ENCODE assay signal across 8 cellular contexts in the genomic region with DNA sequence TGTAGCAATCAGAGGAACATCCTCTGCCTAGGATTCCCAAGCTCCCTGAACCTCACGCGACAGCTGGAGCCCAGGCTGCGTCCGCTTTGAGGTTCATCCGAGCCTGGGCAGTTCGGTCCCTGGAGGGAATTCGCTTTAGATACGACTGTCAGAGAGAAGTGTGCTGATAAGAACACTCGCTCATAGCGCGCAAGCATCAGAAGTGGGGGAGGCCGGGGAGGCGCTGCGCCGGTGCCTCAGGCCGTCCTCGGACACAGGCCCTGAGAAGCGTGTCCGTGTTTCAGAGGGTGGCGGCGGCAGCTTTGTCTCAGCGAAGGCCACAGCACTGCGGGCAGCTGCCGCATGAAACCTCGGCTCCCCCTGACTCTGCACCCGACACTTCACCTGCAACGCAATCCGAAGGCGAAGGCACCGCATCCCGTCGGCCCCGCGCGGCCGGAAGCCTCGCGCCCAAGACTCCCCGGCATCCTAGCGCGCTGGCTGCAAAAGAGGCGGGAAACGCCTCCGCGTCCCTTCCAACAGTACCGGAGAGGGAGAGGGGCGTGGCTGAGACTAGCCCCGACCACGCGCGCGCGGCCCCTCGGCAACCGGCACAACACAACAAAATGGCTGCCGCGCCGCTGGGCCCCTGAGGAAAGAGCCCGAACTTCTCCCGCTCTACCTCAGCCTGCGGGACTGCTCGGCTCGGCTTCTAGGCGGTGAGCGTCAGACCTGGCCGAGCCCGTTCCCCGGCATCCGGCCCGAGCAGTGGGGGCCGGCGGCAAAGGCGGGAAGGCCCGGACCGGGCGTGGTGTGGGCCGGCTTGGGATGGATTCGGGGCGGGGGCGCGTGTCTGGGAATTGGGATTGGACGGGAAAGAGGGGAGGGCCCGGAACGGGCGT. TPM values are rescaled to one million over a fixed set of nuclear protein-coding genes. Genes with fewer than 3 reads are reported as not detected.
DNase-seq lines count a peak whose midpoint lies in the region; ATAC-seq, FAIRE-seq and TF ChIP-seq lines count a peak whose summit lies in the region.

A gene with protein sequence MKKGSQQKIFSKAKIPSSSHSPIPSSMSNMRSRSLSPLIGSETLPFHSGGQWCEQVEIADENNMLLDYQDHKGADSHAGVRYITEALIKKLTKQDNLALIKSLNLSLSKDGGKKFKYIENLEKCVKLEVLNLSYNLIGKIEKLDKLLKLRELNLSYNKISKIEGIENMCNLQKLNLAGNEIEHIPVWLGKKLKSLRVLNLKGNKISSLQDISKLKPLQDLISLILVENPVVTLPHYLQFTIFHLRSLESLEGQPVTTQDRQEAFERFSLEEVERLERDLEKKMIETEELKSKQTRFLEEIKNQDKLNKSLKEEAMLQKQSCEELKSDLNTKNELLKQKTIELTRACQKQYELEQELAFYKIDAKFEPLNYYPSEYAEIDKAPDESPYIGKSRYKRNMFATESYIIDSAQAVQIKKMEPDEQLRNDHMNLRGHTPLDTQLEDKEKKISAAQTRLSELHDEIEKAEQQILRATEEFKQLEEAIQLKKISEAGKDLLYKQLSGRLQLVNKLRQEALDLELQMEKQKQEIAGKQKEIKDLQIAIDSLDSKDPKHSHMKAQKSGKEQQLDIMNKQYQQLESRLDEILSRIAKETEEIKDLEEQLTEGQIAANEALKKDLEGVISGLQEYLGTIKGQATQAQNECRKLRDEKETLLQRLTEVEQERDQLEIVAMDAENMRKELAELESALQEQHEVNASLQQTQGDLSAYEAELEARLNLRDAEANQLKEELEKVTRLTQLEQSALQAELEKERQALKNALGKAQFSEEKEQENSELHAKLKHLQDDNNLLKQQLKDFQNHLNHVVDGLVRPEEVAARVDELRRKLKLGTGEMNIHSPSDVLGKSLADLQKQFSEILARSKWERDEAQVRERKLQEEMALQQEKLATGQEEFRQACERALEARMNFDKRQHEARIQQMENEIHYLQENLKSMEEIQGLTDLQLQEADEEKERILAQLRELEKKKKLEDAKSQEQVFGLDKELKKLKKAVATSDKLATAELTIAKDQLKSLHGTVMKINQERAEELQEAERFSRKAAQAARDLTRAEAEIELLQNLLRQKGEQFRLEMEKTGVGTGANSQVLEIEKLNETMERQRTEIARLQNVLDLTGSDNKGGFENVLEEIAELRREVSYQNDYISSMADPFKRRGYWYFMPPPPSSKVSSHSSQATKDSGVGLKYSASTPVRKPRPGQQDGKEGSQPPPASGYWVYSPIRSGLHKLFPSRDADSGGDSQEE (N-terminal part only) (plus strand): TSS at position 586 of the 881 bp plus-strand sequence. CDS start 13,372 bp downstream, outside the sequence.

- no peaks in the 10 kb centered on the region for H3K27me3 ChIP-seq in HepG2 (ENCODE audit: control insufficient read depth in 1 of 2, insufficient read depth in 2 of 2, low read length in 2 of 2)

- peak within 1 kb of the TSS; percentile 83 for H3K4me2 ChIP-seq in HepG2 (ENCODE audit: low read depth, low read length)

- H4K20me1 ChIP-seq in HepG2 (ENCODE audit: insufficient read depth, low read length), result no peaks in the 10 kb centered on the region

- H3K4me3 ChIP-seq in HepG2 (replicated peaks in 1 of 3; ENCODE audit: insufficient read depth in 1 of 3, low read depth in 2 of 3, low read length in 3 of 3), result peak within 1 kb of the TSS; percentile 68 to 81 (median 81)

- peak within 1 kb of the TSS; percentile 88 to 99 (median 97) for H3K27ac Mint-ChIP-seq in CD14-positive monocyte

- POLR2A ChIA-PET in HepG2 (lab: Yijun Ruan, JAX), result interaction anchor here (0.8 kb wide), 1 partner anchor 19 kb away, joined by 4 read pairs; no protein-coding TSS in a partner anchor

- peak within 1 kb of the TSS; percentile 97 to 99 for H3K4me3 Mint-ChIP-seq in CD14-positive monocyte

- no peaks in the 10 kb centered on the region for H3K9me3 Mint-ChIP-seq in CD14-positive monocyte

- intact Hi-C loops in CD14-positive monocyte (cut with micrococcal nuclease), result loop anchor here in 1 of 2 donors (5.0 kb wide), 1 partner anchor 322 kb away; no protein-coding TSS in a partner anchor
- intact Hi-C loops in HepG2 (cut with micrococcal nuclease; ENCODE audit: unreplicated experiment), result no loop called here

- H3K9me3 ChIP-seq in HepG2 (ENCODE audit: low read length), result no peaks in the 10 kb centered on the region

- BruUV-seq in HepG2 (replicated peaks; lab: Mats Ljungman, UMichigan), result TSS peak; percentile 79

- TF ChIP-seq RAD21 in HepG2 (CRISPR knock-in tag; IDR thresholded peaks at IDR 0.05), result no peak; the same call in 1 of the 2 replicates

- CTCF ChIA-PET in HepG2 (lab: Yijun Ruan, JAX; ENCODE audit: low intra/inter-chr PET ratio, low total read pairs), result no interaction called here

- no peaks in the 10 kb centered on the region for H3K36me3 ChIP-seq in HepG2 (replicated peaks in 1 of 2; ENCODE audit: control insufficient read depth in 1 of 2, insufficient read depth in 2 of 2, low read length in 2 of 2)

- peaks cover 24% of the 10 kb centered on the region for H3K4me1 ChIP-seq in HepG2 (ENCODE audit: insufficient read depth, low read length)

- TF ChIP-seq POLR2A in HepG2 (IDR thresholded peaks at IDR 0.05; ENCODE audit: insufficient read depth in 1 of 2, low read depth in 2 of 2, low read length in 2 of 2), result peak in 1 of 2 experiments; percentile 62; a peak in 3 of 4 replicates

- in situ Hi-C loops in HepG2 (cut with HindIII; ENCODE audit: extremely low pct_ligation_motif_present, low pct_unique_long_range_greater_than_20kb), result no loop called here

- FAIRE-seq in HepG2 (lab: Jason Lieb, UNC), result no peak

- DNase-seq in CD14-positive monocyte (ENCODE audit: low spot score), result peak; percentile 67
- peak; percentile 97 for DNase-seq in NCI-H774 (lab: John Stamatoyannopoulos, UW)
- DNase-seq in activated CD4-positive, alpha-beta T cell treated with anti-CD3 and anti-CD28 coated beads, Interleukin-2, amount 50 U/mL, for 24 hours (ENCODE audit: low read depth in 1 of 2, low spot score in 1 of 2), result peak; percentile 81 to 89
- peak; percentile 14 for DNase-seq in cortex of kidney (lab: John Stamatoyannopoulos, UW)
- DNase-seq in HepG2 (ENCODE audit: low spot score), result peak; percentile 71
- peak; percentile 90 to 93 for DNase-seq in stimulated activated CD4-positive, alpha-beta T cell treated with anti-CD3 and anti-CD28 coated beads, Interleukin-2, amount 100 ng/mL, for 48 hours

- TF ChIP-seq CTCF in CD14-positive monocyte (IDR thresholded peaks at IDR 0.05), result no peak
- TF ChIP-seq CTCF in HepG2 (CRISPR knock-in tag; IDR thresholded peaks at IDR 0.05), result peak; percentile 20; the same call in 1 of the 2 replicates

- H3K9ac ChIP-seq in HepG2 (ENCODE audit: insufficient read depth, low read depth, low read length), result peak within 1 kb of the TSS; percentile 76

- H3K79me2 ChIP-seq in HepG2 (ENCODE audit: insufficient read depth, low read length), result no peaks in the 10 kb centered on the region

- ATAC-seq in GM19438 (IDR thresholded peaks at IDR 0.05; ENCODE audit: low read depth, unreplicated experiment) (peak; percentile 68), HG03571 (IDR thresholded peaks at IDR 0.05; ENCODE audit: unreplicated experiment) (peak; percentile 64), HepG2 (peak; percentile 91)

- peak within 1 kb of the TSS; percentile 73 for H3K27ac ChIP-seq in HepG2 (ENCODE audit: extremely low read length, insufficient read depth, low read length)

- TF ChIP-seq EP300 in HepG2 (IDR thresholded peaks at IDR 0.05; ENCODE audit: low read depth in 2 of 2, low read length in 2 of 2) (no peak), HepG2 (CRISPR knock-in tag; IDR thresholded peaks at IDR 0.05; ENCODE audit: borderline replicate concordance) (no peak)

- H3K4me1 Mint-ChIP-seq in CD14-positive monocyte, result peaks cover 54% of the 10 kb centered on the region

- peak within 1 kb of the TSS; percentile 64 for H2AFZ ChIP-seq in HepG2 (ENCODE audit: low read length)

- 2% methylated on average over 15 of the region's 85 CpGs for WGBS in HepG2 (ENCODE audit: low lambda C conversion rate)

- peaks cover 1 to 6% of the 10 kb centered on the region in 2 donors for H3K36me3 Mint-ChIP-seq in CD14-positive monocyte

- peaks cover 0 to under 1% (median 0%) of the 10 kb centered on the region in 3 donors for H3K27me3 Mint-ChIP-seq in CD14-positive monocyte (ENCODE audit: low read depth in 3 of 3)

TF ChIP-seq in HepG2, 621 proteins besides CTCF, POLR2A, EP300 and RAD21 (continues in another document):
- TF ChIP-seq ZNF431 (CRISPR knock-in tag; IDR thresholded peaks at IDR 0.05; ENCODE audit: borderline replicate concordance, low read depth) (peak; percentile 95), FOXO1 (CRISPR knock-in tag; IDR thresholded peaks at IDR 0.05) (peak; percentile 64; the same call in 1 of the 2 replicates)

RNA-seq across cellular contexts. Expression of the gene that starts here (rescaled TPM):
- polyA plus RNA-seq in CD14-positive monocyte, result 1 to 10 TPM; 3.9 to 4.8 TPM
- total RNA-seq in HepG2 (2016; rRNA removed; fragmentation: Illumina TruSeq; extraction: Trizol), result 11.8 and 14.4 TPM in 2 replicates
- total RNA-seq in HepG2 (2016; cell fraction: cytosol; rRNA removed; fragmentation: Illumina TruSeq; extraction: Trizol; ENCODE audit: low read depth), result 4.7 and 4.8 TPM in 2 replicates
- 10.7 and 14.1 TPM in 2 replicates for total RNA-seq in HepG2 (2016; cell fraction: insoluble cytoplasmic fraction; rRNA removed; fragmentation: Illumina TruSeq; extraction: Trizol)
- total RNA-seq in HepG2 (2016; cell fraction: membrane; rRNA removed; fragmentation: Illumina TruSeq; extraction: Trizol), result 4.7 and 5.0 TPM in 2 replicates
- total RNA-seq in HepG2 (2016; cell fraction: nucleus; rRNA removed; fragmentation: Illumina TruSeq; extraction: Trizol), result 12.3 and 17.2 TPM in 2 replicates
- polyA plus RNA-seq in HepG2 (2011; rRNA removed), result 6.1 and 7.5 TPM in 2 replicates
- polyA plus RNA-seq in HepG2 (2011; cell fraction: cytosol; rRNA removed), result 4.1 and 4.2 TPM in 2 replicates
- 9.1 and 9.5 TPM in 2 replicates for polyA plus RNA-seq in HepG2 (2011; cell fraction: nucleus; rRNA removed)
- 6.3 and 8.4 TPM in 2 replicates for polyA plus RNA-seq in HepG2 (2012)
- polyA plus RNA-seq in HepG2 (2016; cell fraction: cytosol; fragmentation: Illumina TruSeq; extraction: Trizol; ENCODE audit: low read depth), result 0.28 and 0.37 TPM in 2 replicates
- polyA plus RNA-seq in HepG2 (2016; cell fraction: insoluble cytoplasmic fraction; fragmentation: Illumina TruSeq; extraction: Trizol; ENCODE audit: low read depth), result 10.8 and 10.9 TPM in 2 replicates
- 1.1 and 1.5 TPM in 2 replicates for polyA plus RNA-seq in HepG2 (2016; cell fraction: membrane; fragmentation: Illumina TruSeq; extraction: Trizol; ENCODE audit: low read depth)
- 15.8 and 17.4 TPM in 2 replicates for polyA plus RNA-seq in HepG2 (2016; cell fraction: nucleus; fragmentation: Illumina TruSeq; extraction: Trizol; ENCODE audit: insufficient read depth, low read depth)
- 7.3 and 10.6 TPM in 2 replicates for polyA minus RNA-seq in HepG2 (2011; rRNA and poly(A)+ RNA removed; ENCODE audit: low replicate concordance)
- 6.8 TPM in 2 replicates for polyA minus RNA-seq in HepG2 (2011; cell fraction: cytosol; rRNA and poly(A)+ RNA removed)
- 22.9 and 30.5 TPM in 2 replicates for polyA minus RNA-seq in HepG2 (2011; cell fraction: nucleus; rRNA and poly(A)+ RNA removed)

Comparison
In these comparisons a context has a peak if more than half of its experiments do, and no peak if none do; other contexts are left out.
1. Peak in every context shown above with its lines: DNase-seq, ATAC-seq, H3K4me3 ChIP-seq and H3K27ac ChIP-seq.
2. DNase-seq: peak in every context shown above with its lines; median percentile 97 in NCI-H774; 92 in stimulated activated CD4-positive, alpha-beta T cell treated with anti-CD3 and anti-CD28 coated beads, Interleukin-2, amount 100 ng/mL, for 48 hours; 85 in activated CD4-positive, alpha-beta T cell treated with anti-CD3 and anti-CD28 coated beads, Interleukin-2, amount 50 U/mL, for 24 hours; 71 in HepG2; 67 in CD14-positive monocyte; 14 in cortex of kidney.